Comparison of ENCODE assay signal across 1 cellular context in the genomic region with DNA sequence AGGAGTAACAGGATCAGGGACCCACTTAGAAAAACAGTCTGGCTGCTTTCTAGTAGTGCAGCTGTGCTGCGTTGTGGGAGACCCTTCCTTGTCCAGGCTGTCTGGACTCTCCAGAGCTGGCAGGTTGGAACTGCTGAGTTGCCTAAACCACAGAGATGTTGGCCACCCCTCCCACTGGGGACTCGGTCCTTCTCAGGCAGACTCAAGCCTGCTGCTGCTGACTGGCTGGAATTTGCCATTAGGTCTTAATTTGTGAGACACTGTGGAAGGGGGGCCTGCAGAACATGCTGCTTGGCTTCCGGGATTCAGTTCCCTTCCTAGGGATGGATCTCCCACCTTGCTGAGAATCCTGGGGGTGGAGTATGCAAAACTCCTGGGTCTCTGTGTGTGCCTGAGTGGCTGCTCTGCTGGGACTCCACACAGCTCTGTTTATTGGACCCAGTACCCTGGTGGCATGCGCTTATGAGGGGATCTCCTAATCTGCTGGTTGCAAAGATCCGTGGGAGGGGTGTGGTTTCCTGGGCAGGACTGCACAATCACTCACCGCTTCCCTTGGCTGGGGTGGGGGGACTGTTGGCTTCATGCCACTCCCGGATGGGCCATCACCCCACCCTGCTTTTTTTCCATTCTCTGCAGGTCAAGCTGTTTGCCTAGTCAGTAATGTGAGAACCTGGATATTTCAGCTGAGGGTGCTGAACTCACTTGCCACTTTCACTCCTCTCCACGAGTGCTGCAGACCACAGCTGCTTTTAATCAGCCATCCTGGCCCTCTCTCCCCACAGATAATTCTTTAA.
TF ChIP-seq lines count a peak whose summit lies in the region.

No MANE protein-coding gene starts in this region.

TF ChIP-seq in K562, 482 proteins besides CTCF, POLR2A, EP300 and RAD21 (continued from another document and continues in another):
- TF ChIP-seq TSHZ1 (CRISPR knock-in tag; IDR thresholded peaks at IDR 0.05) (no peak), JUNB (CRISPR knock-in tag; conservative IDR thresholded peaks at IDR 0.05) (no peak), MYBL2 (IDR thresholded peaks at IDR 0.05; ENCODE audit: low read depth) (no peak), MYBL2 (CRISPR knock-in tag; IDR thresholded peaks at IDR 0.05; ENCODE audit: borderline replicate concordance) (no peak), CC2D1A (IDR thresholded peaks at IDR 0.05) (peak; percentile 91; the same call in 1 of the 2 replicates), DMBX1 (CRISPR knock-in tag; IDR thresholded peaks at IDR 0.05; ENCODE audit: borderline replicate concordance) (no peak), FOSL1 (tag; conservative IDR thresholded peaks at IDR 0.05) (no peak), PBX2 (CRISPR knock-in tag; IDR thresholded peaks at IDR 0.05; ENCODE audit: low read depth) (no peak), PBX2 (tag; conservative IDR thresholded peaks at IDR 0.05; ENCODE audit: low read depth) (peak; percentile 42; the same call in 1 of the 2 replicates), ZNF644 (tag; IDR thresholded peaks at IDR 0.05; ENCODE audit: low read depth) (no peak), HNRNPH1 (optimal IDR thresholded peaks at IDR 0.05; ENCODE audit: low read depth, low read length) (no peak), FOS (IDR thresholded peaks at IDR 0.05; ENCODE audit: extremely low read depth, insufficient read length) (no peak), C11orf30 (IDR thresholded peaks at IDR 0.05; ENCODE audit: low read depth) (peak; percentile 62), ELF4 (CRISPR knock-in tag; IDR thresholded peaks at IDR 0.05) (no peak), TRIM24 (IDR thresholded peaks at IDR 0.05) (peak in 1 of 2 experiments; percentile 64; a peak in 2 of 4 replicates), FOXP1 (CRISPR knock-in tag; IDR thresholded peaks at IDR 0.05) (no peak), RBM34 (IDR thresholded peaks at IDR 0.05; ENCODE audit: borderline replicate concordance, insufficient read depth, low read length) (no peak), RBM25 (IDR thresholded peaks at IDR 0.05; ENCODE audit: low read depth, low read length, severe bottlenecking) (no peak), ARHGAP35 (IDR thresholded peaks at IDR 0.05; ENCODE audit: partially characterized antibody) (no peak), CREM (IDR thresholded peaks at IDR 0.05; ENCODE audit: low read depth) (peak; percentile 46; the same call in 1 of the 2 replicates), ZNF354B (CRISPR knock-in tag; IDR thresholded peaks at IDR 0.05) (no peak), ZNF707 (CRISPR knock-in tag; conservative IDR thresholded peaks at IDR 0.05) (no peak), ETV1 (tag; conservative IDR thresholded peaks at IDR 0.05; ENCODE audit: low read depth) (peak; percentile 88), ESRRA (IDR thresholded peaks at IDR 0.05; ENCODE audit: borderline replicate concordance, low read depth) (no peak), CBX3 (IDR thresholded peaks at IDR 0.05; ENCODE audit: borderline replicate concordance in 1 of 2, low read length in 2 of 2) (no peak), ZNF23 (CRISPR knock-in tag; IDR thresholded peaks at IDR 0.05) (no peak), MAZ (CRISPR knock-in tag; conservative IDR thresholded peaks at IDR 0.05 in 1 of 2, IDR thresholded peaks at IDR 0.05 in 1 of 2) (peak; percentile 53 to 85; a peak in 3 of 4 replicates), IRF2 (CRISPR knock-in tag; IDR thresholded peaks at IDR 0.05) (no peak), NFIC (IDR thresholded peaks at IDR 0.05) (peak; percentile 95), ZC3H11A (IDR thresholded peaks at IDR 0.05; ENCODE audit: low read depth, low read length) (no peak), ZNF282 (CRISPR knock-in tag; IDR thresholded peaks at IDR 0.05) (no peak), GTF2A2 (tag; IDR thresholded peaks at IDR 0.05) (no peak), ZNF717 (CRISPR knock-in tag; IDR thresholded peaks at IDR 0.05) (no peak), PHF8 (IDR thresholded peaks at IDR 0.05; ENCODE audit: borderline replicate concordance, low read length) (no peak), ZNF778 (CRISPR knock-in tag; IDR thresholded peaks at IDR 0.05) (no peak), OTX1 (CRISPR knock-in tag; IDR thresholded peaks at IDR 0.05) (no peak), ZKSCAN3 (CRISPR knock-in tag; IDR thresholded peaks at IDR 0.05) (no peak), ZNF239 (CRISPR knock-in tag; IDR thresholded peaks at IDR 0.05) (no peak), MED1 (CRISPR knock-in tag; IDR thresholded peaks at IDR 0.05; ENCODE audit: borderline replicate concordance) (no peak), PRDM10 (IDR thresholded peaks at IDR 0.05; ENCODE audit: partially characterized antibody) (no peak), ZNF324 (CRISPR knock-in tag; IDR thresholded peaks at IDR 0.05) (no peak), HDAC2 (IDR thresholded peaks at IDR 0.05) (0 out of 2 replicates have a peak, but pooled peaks have one; percentile 61), MAFF (IDR thresholded peaks at IDR 0.05; ENCODE audit: low read length) (no peak), RHOXF2B (CRISPR knock-in tag; conservative IDR thresholded peaks at IDR 0.05) (no peak), SMARCE1 (IDR thresholded peaks at IDR 0.05) (peak; percentile 75; the same call in 1 of the 2 replicates), E2F3 (CRISPR knock-in tag; IDR thresholded peaks at IDR 0.05) (no peak), TFAM (CRISPR knock-in tag; conservative IDR thresholded peaks at IDR 0.05) (no peak), FOXJ3 (CRISPR knock-in tag; IDR thresholded peaks at IDR 0.05) (no peak), CBFA2T3 (IDR thresholded peaks at IDR 0.05) (peak; percentile 77), SPI1 (IDR thresholded peaks at IDR 0.05; ENCODE audit: borderline replicate concordance, low read depth, low read length) (no peak), CBFA2T2 (conservative IDR thresholded peaks at IDR 0.05) (peak; percentile 61), ZNF134 (CRISPR knock-in tag; conservative IDR thresholded peaks at IDR 0.05) (no peak), ATF1 (CRISPR knock-in tag; IDR thresholded peaks at IDR 0.05) (no peak), ATF1 (tag; IDR thresholded peaks at IDR 0.05) (peak; percentile 47)
- TF ChIP-seq, protein P1, sequence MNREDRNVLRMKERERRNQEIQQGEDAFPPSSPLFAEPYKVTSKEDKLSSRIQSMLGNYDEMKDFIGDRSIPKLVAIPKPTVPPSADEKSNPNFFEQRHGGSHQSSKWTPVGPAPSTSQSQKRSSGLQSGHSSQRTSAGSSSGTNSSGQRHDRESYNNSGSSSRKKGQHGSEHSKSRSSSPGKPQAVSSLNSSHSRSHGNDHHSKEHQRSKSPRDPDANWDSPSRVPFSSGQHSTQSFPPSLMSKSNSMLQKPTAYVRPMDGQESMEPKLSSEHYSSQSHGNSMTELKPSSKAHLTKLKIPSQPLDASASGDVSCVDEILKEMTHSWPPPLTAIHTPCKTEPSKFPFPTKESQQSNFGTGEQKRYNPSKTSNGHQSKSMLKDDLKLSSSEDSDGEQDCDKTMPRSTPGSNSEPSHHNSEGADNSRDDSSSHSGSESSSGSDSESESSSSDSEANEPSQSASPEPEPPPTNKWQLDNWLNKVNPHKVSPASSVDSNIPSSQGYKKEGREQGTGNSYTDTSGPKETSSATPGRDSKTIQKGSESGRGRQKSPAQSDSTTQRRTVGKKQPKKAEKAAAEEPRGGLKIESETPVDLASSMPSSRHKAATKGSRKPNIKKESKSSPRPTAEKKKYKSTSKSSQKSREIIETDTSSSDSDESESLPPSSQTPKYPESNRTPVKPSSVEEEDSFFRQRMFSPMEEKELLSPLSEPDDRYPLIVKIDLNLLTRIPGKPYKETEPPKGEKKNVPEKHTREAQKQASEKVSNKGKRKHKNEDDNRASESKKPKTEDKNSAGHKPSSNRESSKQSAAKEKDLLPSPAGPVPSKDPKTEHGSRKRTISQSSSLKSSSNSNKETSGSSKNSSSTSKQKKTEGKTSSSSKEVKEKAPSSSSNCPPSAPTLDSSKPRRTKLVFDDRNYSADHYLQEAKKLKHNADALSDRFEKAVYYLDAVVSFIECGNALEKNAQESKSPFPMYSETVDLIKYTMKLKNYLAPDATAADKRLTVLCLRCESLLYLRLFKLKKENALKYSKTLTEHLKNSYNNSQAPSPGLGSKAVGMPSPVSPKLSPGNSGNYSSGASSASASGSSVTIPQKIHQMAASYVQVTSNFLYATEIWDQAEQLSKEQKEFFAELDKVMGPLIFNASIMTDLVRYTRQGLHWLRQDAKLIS (CRISPR knock-in tag; IDR thresholded peaks at IDR 0.05), result no peak
- TF ChIP-seq, protein P2, sequence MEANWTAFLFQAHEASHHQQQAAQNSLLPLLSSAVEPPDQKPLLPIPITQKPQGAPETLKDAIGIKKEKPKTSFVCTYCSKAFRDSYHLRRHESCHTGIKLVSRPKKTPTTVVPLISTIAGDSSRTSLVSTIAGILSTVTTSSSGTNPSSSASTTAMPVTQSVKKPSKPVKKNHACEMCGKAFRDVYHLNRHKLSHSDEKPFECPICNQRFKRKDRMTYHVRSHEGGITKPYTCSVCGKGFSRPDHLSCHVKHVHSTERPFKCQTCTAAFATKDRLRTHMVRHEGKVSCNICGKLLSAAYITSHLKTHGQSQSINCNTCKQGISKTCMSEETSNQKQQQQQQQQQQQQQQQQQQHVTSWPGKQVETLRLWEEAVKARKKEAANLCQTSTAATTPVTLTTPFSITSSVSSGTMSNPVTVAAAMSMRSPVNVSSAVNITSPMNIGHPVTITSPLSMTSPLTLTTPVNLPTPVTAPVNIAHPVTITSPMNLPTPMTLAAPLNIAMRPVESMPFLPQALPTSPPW (CRISPR knock-in tag; IDR thresholded peaks at IDR 0.05), result peak; percentile 88
